In genomic region chr21:18289876-18290275, GRCh38 we compare ENCODE assay signal across 26 cellular contexts. TPM values are rescaled to one million over a fixed set of nuclear protein-coding genes. Genes with fewer than 3 reads are reported as not detected.
"Had no signal": no experiment of that assay in that cellular context is flagged by ENCODE, and none has a peak within 500 bp of the region (broad histone marks: within the 10 kb centered on the region; RNA-seq: fewer than 3 reads in every experiment).

No MANE protein-coding gene starts in this region.

- ATAC-seq: Panc1, PC-3, T-cell had no signal

- H3K9me3 ChIP-seq: SK-N-SH had no signal

- FAIRE-seq: HTR-8/SVneo had no signal

- DNase-seq: Kasumi-1; MM.1S; NCI-H1092 treated with DMSO at 0.1 percent for 48 hours; NCI-H1436; NCI-H187; NCI-H2029; NCI-H2081 treated with DMSO at 0.1 percent for 48 hours; NCI-H2171; NCI-H345; NCI-H446 treated with DMSO at 0.1 percent for 48 hours; NCI-H510A treated with DMSO at 0.1 percent for 48 hours; NCI-H526; NCI-H748 treated with DMSO at 0.1 percent for 48 hours; NK-92 treated with Interleukin-12 subunit alpha and Interleukin-12 subunit beta, amount 100 ng/mL, for 24 hours; PC-3; SHP77; SK-N-SH; SW 1271; T-cell had no signal

- H3K4me2 ChIP-seq: KMS-11, SK-N-SH had no signal

- H3K27ac ChIP-seq: HL-60, KMS-11, RWPE1 had no signal

- H3K9ac ChIP-seq: KMS-11, SK-N-SH had no signal

RNA-seq across cellular contexts. Expression of gene CHODL, which starts 45.2 kb away (rescaled TPM):
- total RNA-seq: M059J, OCI-LY7, PC-3 had no signal
- polyA plus RNA-seq: SK-N-SH had no signal
